ENCODE assay signal across 18 cellular contexts in the genomic region with DNA sequence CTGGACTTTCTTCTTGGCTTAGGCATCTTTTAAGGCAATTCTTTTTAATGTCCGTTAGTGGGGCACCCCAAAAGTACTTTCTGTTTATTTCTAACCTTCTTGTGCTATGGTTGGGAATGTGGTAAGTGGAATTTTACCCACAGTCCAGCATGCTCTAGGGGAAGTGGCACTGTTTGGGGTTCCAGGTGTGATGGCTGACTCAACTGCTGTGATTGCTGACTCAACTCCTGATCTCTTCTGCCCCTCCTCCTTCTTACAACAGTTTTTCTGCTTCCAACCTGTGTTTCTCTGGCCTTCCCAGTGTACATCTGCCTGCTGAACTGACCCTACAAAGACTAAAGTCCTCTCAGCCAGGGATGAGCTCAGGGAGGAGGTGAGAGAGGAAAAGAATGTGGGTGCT.
DNase-seq lines count a peak whose midpoint lies in the region; ATAC-seq, FAIRE-seq and TF ChIP-seq lines count a peak whose summit lies in the region.
"Had no signal": no experiment of that assay in that cellular context is flagged by ENCODE, and none has a peak within 500 bp of the region (broad histone marks: within the 10 kb centered on the region; RNA-seq: fewer than 3 reads in every experiment).

No MANE protein-coding gene starts in this region.

- DNase-seq in GM12892 (ENCODE audit: insufficient read length), result no peak
- DNase-seq in MM.1S, result peak; percentile 47
- peak; percentile 71 for DNase-seq in bronchial epithelial cell (ENCODE audit: low read depth)
- DNase-seq in spleen, result peak; percentile 3
- DNase-seq in GM10266 (ENCODE audit: extremely low spot score), result no peak
- DNase-seq in activated CD4-positive, alpha-beta T cell treated with anti-CD3 and anti-CD28 coated beads, Interleukin-2, amount 10 ng/mL, durations not matched to agents 7 days and 5 days, result no peak
- DNase-seq: Caco-2; CD4-positive, CD25-positive, alpha-beta regulatory T cell; DMS153; H7; NCI-H1436 treated with DMSO at 0.1 percent for 48 hours; NCI-H2029 treated with DMSO at 0.1 percent for 48 hours; NCI-H510A; NCI-H774; SHP77 treated with DMSO at 0.1 percent for 48 hours had no signal

- ATAC-seq in gastroesophageal sphincter, result no peak
- ATAC-seq: SK-N-SH treated with all-trans-retinoic acid at 6 μM for 48 hours had no signal

- H3K27ac Mint-ChIP-seq in activated CD4-positive, alpha-beta T cell treated with anti-CD3 and anti-CD28 coated beads, Interleukin-2, amount 10 ng/mL, durations not matched to agents 7 days and 5 days, result no peak overlapping the region
- H3K27ac Mint-ChIP-seq: CD4-positive, CD25-positive, alpha-beta regulatory T cell had no signal

- no peak for TF ChIP-seq EP300 in gastroesophageal sphincter (IDR thresholded peaks at IDR 0.05)

- no peaks in the 10 kb centered on the region for H3K4me1 Mint-ChIP-seq in activated CD4-positive, alpha-beta T cell treated with anti-CD3 and anti-CD28 coated beads, Interleukin-2, amount 10 ng/mL, durations not matched to agents 7 days and 5 days
- H3K4me1 Mint-ChIP-seq: CD4-positive, CD25-positive, alpha-beta regulatory T cell had no signal

- CTCF ChIA-PET in activated CD4-positive, alpha-beta T cell treated with anti-CD3 and anti-CD28 coated beads, Interleukin-2, amount 10 ng/mL, durations not matched to agents 7 days and 5 days (lab: Charles Lee), result no interaction called here

- no peak overlapping the region for H3K9ac ChIP-seq in MM.1S (ENCODE audit: low read length)

- H3K4me3 ChIP-seq in MM.1S (ENCODE audit: low read length), result no peak overlapping the region
- H3K4me3 ChIP-seq in bronchial epithelial cell (ENCODE audit: low read depth, low read length), result no peak overlapping the region
- no peak overlapping the region for H3K4me3 ChIP-seq in spleen
- no peak overlapping the region for H3K4me3 ChIP-seq in gastroesophageal sphincter
- H3K4me3 ChIP-seq: Peyer's patch had no signal

- POLR2A ChIA-PET in activated CD4-positive, alpha-beta T cell treated with anti-CD3 and anti-CD28 coated beads, Interleukin-2, amount 10 ng/mL, durations not matched to agents 7 days and 5 days (lab: Charles Lee), result no interaction called here

- no peaks in the 10 kb centered on the region for H3K36me3 ChIP-seq in MM.1S (replicated peaks; ENCODE audit: insufficient read depth, low read length)
- no peaks in the 10 kb centered on the region for H3K36me3 ChIP-seq in bronchial epithelial cell (ENCODE audit: control insufficient read depth, insufficient read depth, low read length)
- H3K36me3 ChIP-seq in spleen, result no peaks in the 10 kb centered on the region
- no peaks in the 10 kb centered on the region for H3K36me3 ChIP-seq in gastroesophageal sphincter
- H3K36me3 ChIP-seq: Peyer's patch had no signal

- TF ChIP-seq CTCF in MM.1S (IDR thresholded peaks at IDR 0.05; ENCODE audit: low read length) (no peak), bronchial epithelial cell (IDR thresholded peaks at IDR 0.05; ENCODE audit: insufficient read depth, low read length, severe bottlenecking) (no peak), spleen (IDR thresholded peaks at IDR 0.05 in 8 of 11, conservative IDR thresholded peaks at IDR 0.05 in 3 of 11) (no peak), gastroesophageal sphincter (IDR thresholded peaks at IDR 0.05) (no peak), GM10266 (IDR thresholded peaks at IDR 0.05; ENCODE audit: control insufficient read depth, insufficient read depth, low read depth, missing control alignments) (no peak)

- TF ChIP-seq POLR2A in GM12892 (IDR thresholded peaks at IDR 0.05; ENCODE audit: low read depth, low read length) (no peak), spleen (IDR thresholded peaks at IDR 0.05) (no peak), gastroesophageal sphincter (IDR thresholded peaks at IDR 0.05) (no peak)

- H3K27me3 Mint-ChIP-seq in activated CD4-positive, alpha-beta T cell treated with anti-CD3 and anti-CD28 coated beads, Interleukin-2, amount 10 ng/mL, durations not matched to agents 7 days and 5 days, result peaks cover 2% of the 10 kb centered on the region

- H2AFZ ChIP-seq in MM.1S (ENCODE audit: low read length), result peak overlapping the region; percentile 49; the same call in 1 of the 2 replicates

- peak overlapping the region; percentile 52 for H3K4me2 ChIP-seq in MM.1S (ENCODE audit: low read depth, low read length)

- no peaks in the 10 kb centered on the region for H3K27me3 ChIP-seq in MM.1S (replicated peaks; ENCODE audit: insufficient read depth, low read length)
- H3K27me3 ChIP-seq in bronchial epithelial cell (ENCODE audit: control insufficient read depth, insufficient read depth, low read length), result no peaks in the 10 kb centered on the region
- no peaks in the 10 kb centered on the region for H3K27me3 ChIP-seq in spleen (replicated peaks in 1 of 7)
- H3K27me3 ChIP-seq in gastroesophageal sphincter, result no peaks in the 10 kb centered on the region
- H3K27me3 ChIP-seq: Peyer's patch had no signal

- no peaks in the 10 kb centered on the region for H3K36me3 Mint-ChIP-seq in activated CD4-positive, alpha-beta T cell treated with anti-CD3 and anti-CD28 coated beads, Interleukin-2, amount 10 ng/mL, durations not matched to agents 7 days and 5 days (ENCODE audit: low read depth)
- H3K36me3 Mint-ChIP-seq: CD4-positive, CD25-positive, alpha-beta regulatory T cell had no signal

- H3K4me3 Mint-ChIP-seq in activated CD4-positive, alpha-beta T cell treated with anti-CD3 and anti-CD28 coated beads, Interleukin-2, amount 10 ng/mL, durations not matched to agents 7 days and 5 days, result no peak overlapping the region
- H3K4me3 Mint-ChIP-seq: CD4-positive, CD25-positive, alpha-beta regulatory T cell had no signal

- H4K20me1 ChIP-seq in MM.1S (ENCODE audit: insufficient read depth, low read length), result no peaks in the 10 kb centered on the region

- intact Hi-C loops in spleen (cut with DNase I; ENCODE audit: low total_unique reads), result no loop called here

- no peaks in the 10 kb centered on the region for H3K9me3 ChIP-seq in MM.1S (replicated peaks; ENCODE audit: insufficient read depth, low read length)
- H3K9me3 ChIP-seq in spleen, result no peaks in the 10 kb centered on the region
- no peaks in the 10 kb centered on the region for H3K9me3 ChIP-seq in gastroesophageal sphincter
- H3K9me3 ChIP-seq: Caco-2, Peyer's patch had no signal

- WGBS in spleen, 5 donors, result 81 to 95% (median 89%) methylated on average over 1 of the region's 1 CpG
- 60 to 100% methylated on average over 1 of the region's 1 CpG for WGBS in gastroesophageal sphincter (ENCODE audit: low coverage in 1 of 2), 2 donors

- no peaks in the 10 kb centered on the region for H3K9me2 ChIP-seq in MM.1S (replicated peaks; ENCODE audit: insufficient read depth, low read length)

- H3K79me2 ChIP-seq in MM.1S (ENCODE audit: low read length), result no peaks in the 10 kb centered on the region

- H3K27ac ChIP-seq in MM.1S (ENCODE audit: low read length) (no peak overlapping the region), spleen (no peak overlapping the region), gastroesophageal sphincter (no peak overlapping the region)
- H3K27ac ChIP-seq: Peyer's patch had no signal

- no peaks in the 10 kb centered on the region for H3K9me3 Mint-ChIP-seq in activated CD4-positive, alpha-beta T cell treated with anti-CD3 and anti-CD28 coated beads, Interleukin-2, amount 10 ng/mL, durations not matched to agents 7 days and 5 days

- H3K4me1 ChIP-seq in MM.1S (ENCODE audit: low read length) (peaks cover 27% of the 10 kb centered on the region), spleen (peaks cover 0 to 7% (median 0%) of the 10 kb centered on the region in 6 donors), gastroesophageal sphincter (no peaks in the 10 kb centered on the region)
- H3K4me1 ChIP-seq: Caco-2, Peyer's patch had no signal

- FAIRE-seq in GM12892 (lab: Jason Lieb, UNC) (peak; percentile 78), bronchial epithelial cell (lab: Jason Lieb, UNC) (peak; percentile 94)

- H3F3A ChIP-seq in MM.1S (ENCODE audit: insufficient read depth, low read length), result no peaks in the 10 kb centered on the region

Comparison
In these comparisons a context has a peak if more than half of its experiments do, and no peak if none do; other contexts are left out.
1. DNase-seq: peak in MM.1S (single experiment), bronchial epithelial cell (single experiment) and spleen (single experiment); none in GM12892 (single experiment), GM10266 (single experiment) and activated CD4-positive, alpha-beta T cell treated with anti-CD3 and anti-CD28 coated beads, Interleukin-2, amount 10 ng/mL, durations not matched to agents 7 days and 5 days (single experiment).